ENCODE assay signal across 1 cellular context in the genomic region with DNA sequence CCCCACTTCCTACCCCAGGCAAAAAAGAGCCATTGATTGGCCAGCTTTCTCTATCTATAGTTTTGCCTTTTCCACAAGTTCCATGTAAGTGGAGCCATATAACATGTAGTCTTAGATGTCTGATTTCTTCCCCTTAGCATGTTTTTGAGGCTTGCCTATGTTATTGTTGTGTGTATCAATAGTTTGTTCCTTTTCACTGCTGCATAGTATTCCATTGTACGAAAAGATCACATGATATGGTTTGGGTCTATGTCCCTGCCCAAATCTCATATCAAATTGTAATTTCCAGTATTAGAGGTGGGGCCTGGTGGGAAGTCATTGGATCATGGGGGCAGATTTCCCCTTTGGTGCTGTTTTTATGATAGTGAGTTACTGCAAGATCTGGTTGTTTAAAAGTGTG.
A peak's percentile ranks its signal among the peaks of the same experiment; 100 is the strongest.
TF ChIP-seq lines count a peak whose summit lies in the region.

No MANE protein-coding gene starts in this region.

TF ChIP-seq in K562, 482 proteins besides CTCF, POLR2A, EP300 and RAD21 (continued from another document):
- TF ChIP-seq, protein P1, sequence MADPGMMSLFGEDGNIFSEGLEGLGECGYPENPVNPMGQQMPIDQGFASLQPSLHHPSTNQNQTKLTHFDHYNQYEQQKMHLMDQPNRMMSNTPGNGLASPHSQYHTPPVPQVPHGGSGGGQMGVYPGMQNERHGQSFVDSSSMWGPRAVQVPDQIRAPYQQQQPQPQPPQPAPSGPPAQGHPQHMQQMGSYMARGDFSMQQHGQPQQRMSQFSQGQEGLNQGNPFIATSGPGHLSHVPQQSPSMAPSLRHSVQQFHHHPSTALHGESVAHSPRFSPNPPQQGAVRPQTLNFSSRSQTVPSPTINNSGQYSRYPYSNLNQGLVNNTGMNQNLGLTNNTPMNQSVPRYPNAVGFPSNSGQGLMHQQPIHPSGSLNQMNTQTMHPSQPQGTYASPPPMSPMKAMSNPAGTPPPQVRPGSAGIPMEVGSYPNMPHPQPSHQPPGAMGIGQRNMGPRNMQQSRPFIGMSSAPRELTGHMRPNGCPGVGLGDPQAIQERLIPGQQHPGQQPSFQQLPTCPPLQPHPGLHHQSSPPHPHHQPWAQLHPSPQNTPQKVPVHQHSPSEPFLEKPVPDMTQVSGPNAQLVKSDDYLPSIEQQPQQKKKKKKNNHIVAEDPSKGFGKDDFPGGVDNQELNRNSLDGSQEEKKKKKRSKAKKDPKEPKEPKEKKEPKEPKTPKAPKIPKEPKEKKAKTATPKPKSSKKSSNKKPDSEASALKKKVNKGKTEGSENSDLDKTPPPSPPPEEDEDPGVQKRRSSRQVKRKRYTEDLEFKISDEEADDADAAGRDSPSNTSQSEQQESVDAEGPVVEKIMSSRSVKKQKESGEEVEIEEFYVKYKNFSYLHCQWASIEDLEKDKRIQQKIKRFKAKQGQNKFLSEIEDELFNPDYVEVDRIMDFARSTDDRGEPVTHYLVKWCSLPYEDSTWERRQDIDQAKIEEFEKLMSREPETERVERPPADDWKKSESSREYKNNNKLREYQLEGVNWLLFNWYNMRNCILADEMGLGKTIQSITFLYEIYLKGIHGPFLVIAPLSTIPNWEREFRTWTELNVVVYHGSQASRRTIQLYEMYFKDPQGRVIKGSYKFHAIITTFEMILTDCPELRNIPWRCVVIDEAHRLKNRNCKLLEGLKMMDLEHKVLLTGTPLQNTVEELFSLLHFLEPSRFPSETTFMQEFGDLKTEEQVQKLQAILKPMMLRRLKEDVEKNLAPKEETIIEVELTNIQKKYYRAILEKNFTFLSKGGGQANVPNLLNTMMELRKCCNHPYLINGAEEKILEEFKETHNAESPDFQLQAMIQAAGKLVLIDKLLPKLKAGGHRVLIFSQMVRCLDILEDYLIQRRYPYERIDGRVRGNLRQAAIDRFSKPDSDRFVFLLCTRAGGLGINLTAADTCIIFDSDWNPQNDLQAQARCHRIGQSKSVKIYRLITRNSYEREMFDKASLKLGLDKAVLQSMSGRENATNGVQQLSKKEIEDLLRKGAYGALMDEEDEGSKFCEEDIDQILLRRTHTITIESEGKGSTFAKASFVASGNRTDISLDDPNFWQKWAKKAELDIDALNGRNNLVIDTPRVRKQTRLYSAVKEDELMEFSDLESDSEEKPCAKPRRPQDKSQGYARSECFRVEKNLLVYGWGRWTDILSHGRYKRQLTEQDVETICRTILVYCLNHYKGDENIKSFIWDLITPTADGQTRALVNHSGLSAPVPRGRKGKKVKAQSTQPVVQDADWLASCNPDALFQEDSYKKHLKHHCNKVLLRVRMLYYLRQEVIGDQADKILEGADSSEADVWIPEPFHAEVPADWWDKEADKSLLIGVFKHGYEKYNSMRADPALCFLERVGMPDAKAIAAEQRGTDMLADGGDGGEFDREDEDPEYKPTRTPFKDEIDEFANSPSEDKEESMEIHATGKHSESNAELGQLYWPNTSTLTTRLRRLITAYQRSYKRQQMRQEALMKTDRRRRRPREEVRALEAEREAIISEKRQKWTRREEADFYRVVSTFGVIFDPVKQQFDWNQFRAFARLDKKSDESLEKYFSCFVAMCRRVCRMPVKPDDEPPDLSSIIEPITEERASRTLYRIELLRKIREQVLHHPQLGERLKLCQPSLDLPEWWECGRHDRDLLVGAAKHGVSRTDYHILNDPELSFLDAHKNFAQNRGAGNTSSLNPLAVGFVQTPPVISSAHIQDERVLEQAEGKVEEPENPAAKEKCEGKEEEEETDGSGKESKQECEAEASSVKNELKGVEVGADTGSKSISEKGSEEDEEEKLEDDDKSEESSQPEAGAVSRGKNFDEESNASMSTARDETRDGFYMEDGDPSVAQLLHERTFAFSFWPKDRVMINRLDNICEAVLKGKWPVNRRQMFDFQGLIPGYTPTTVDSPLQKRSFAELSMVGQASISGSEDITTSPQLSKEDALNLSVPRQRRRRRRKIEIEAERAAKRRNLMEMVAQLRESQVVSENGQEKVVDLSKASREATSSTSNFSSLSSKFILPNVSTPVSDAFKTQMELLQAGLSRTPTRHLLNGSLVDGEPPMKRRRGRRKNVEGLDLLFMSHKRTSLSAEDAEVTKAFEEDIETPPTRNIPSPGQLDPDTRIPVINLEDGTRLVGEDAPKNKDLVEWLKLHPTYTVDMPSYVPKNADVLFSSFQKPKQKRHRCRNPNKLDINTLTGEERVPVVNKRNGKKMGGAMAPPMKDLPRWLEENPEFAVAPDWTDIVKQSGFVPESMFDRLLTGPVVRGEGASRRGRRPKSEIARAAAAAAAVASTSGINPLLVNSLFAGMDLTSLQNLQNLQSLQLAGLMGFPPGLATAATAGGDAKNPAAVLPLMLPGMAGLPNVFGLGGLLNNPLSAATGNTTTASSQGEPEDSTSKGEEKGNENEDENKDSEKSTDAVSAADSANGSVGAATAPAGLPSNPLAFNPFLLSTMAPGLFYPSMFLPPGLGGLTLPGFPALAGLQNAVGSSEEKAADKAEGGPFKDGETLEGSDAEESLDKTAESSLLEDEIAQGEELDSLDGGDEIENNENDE (IDR thresholded peaks at IDR 0.05; ENCODE audit: low read depth, low read length): no peak
- TF ChIP-seq, protein P2, sequence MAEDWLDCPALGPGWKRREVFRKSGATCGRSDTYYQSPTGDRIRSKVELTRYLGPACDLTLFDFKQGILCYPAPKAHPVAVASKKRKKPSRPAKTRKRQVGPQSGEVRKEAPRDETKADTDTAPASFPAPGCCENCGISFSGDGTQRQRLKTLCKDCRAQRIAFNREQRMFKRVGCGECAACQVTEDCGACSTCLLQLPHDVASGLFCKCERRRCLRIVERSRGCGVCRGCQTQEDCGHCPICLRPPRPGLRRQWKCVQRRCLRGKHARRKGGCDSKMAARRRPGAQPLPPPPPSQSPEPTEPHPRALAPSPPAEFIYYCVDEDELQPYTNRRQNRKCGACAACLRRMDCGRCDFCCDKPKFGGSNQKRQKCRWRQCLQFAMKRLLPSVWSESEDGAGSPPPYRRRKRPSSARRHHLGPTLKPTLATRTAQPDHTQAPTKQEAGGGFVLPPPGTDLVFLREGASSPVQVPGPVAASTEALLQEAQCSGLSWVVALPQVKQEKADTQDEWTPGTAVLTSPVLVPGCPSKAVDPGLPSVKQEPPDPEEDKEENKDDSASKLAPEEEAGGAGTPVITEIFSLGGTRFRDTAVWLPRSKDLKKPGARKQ (CRISPR knock-in tag; IDR thresholded peaks at IDR 0.05): no peak
- TF ChIP-seq ZNF146 (CRISPR knock-in tag; IDR thresholded peaks at IDR 0.05; ENCODE audit: unreplicated experiment) (peak; percentile 96), KDM1A (IDR thresholded peaks at IDR 0.05) (peak in 1 of 2 experiments; percentile 24; a peak in 1 of 4 replicates), NCOA2 (IDR thresholded peaks at IDR 0.05; ENCODE audit: partially characterized antibody in 2 of 2) (no peak)
